Comparison of ENCODE assay signal across 34 cellular contexts in the genomic region with DNA sequence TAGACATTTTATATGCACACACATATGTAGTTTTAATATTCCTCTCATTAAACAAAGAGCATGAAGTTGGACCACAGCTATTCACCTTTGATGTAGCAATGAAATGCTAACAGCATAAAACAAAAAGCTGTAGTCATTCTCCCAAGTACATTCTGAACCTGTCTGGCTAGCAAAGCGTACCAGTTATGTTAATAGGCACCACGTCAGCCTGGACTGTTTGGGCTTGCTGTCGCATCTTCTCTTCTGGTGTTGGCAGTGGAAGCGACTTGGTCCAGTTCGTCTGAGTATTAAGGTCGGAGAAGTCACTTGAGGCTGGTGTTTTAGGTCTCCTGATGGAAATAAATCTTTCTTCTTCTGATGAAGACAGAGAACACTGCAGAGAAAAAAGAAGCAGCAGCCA.
"Had no signal": no experiment of that assay in that cellular context is flagged by ENCODE, and none has a peak within 500 bp of the region (broad histone marks: within the 10 kb centered on the region; RNA-seq: fewer than 3 reads in every experiment).

No MANE protein-coding gene starts in this region.

- H3K4me3 Mint-ChIP-seq: activated CD4-positive, alpha-beta T cell treated with anti-CD3 and anti-CD28 coated beads for 36 hours; activated CD4-positive, alpha-beta T cell treated with anti-CD3 and anti-CD28 coated beads, Interleukin-2, amount 10 ng/mL, durations not matched to agents 7 days and 5 days; activated CD8-positive, alpha-beta T cell treated with anti-CD3 and anti-CD28 coated beads, Interleukin-2, amount 10 ng/mL, durations not matched to agents 7 days and 5 days; activated naive CD4-positive, alpha-beta T cell treated with anti-CD3 and anti-CD28 coated beads, Interleukin-2, amount 50 U/mL, for 24 hours; activated naive CD8-positive, alpha-beta T cell treated with anti-CD3 and anti-CD28 coated beads, Interleukin-2, amount 10 ng/mL, durations not matched to agents 7 days and 5 days; activated T-cell treated with anti-CD3 and anti-CD28 coated beads, Interleukin-2, amount 50 U/mL, for 24 hours; T-helper 1 cell treated with Interleukin-12 subunit alpha and Interleukin-12 subunit beta and Interleukin-4 antibody, amounts not matched to agents 30 μg/mL and 1 μg/mL, for 36 hours; T-helper 2 cell treated with Interferon-gamma antibody and Interleukin-4, amounts not matched to agents 5 μg/mL and 100 μg/mL, for 36 hours; WTC11 had no signal

- H3K36me3 ChIP-seq: ascending aorta, breast epithelium had no signal

- H3K4me1 ChIP-seq: ascending aorta, breast epithelium, SJSA1 had no signal

- H3K27me3 ChIP-seq: ascending aorta, breast epithelium, SJSA1 had no signal

- H3K9me3 Mint-ChIP-seq: activated CD4-positive, alpha-beta T cell treated with anti-CD3 and anti-CD28 coated beads, Interleukin-2, amount 10 ng/mL, durations not matched to agents 7 days and 5 days; activated naive CD4-positive, alpha-beta T cell treated with anti-CD3 and anti-CD28 coated beads, Interleukin-2, amount 50 U/mL, for 24 hours; activated naive CD8-positive, alpha-beta T cell treated with anti-CD3 and anti-CD28 coated beads, Interleukin-2, amount 10 ng/mL, durations not matched to agents 7 days and 5 days; activated T-cell treated with anti-CD3 and anti-CD28 coated beads, Interleukin-2, amount 50 U/mL, for 24 hours; activated T-helper 2 cell treated with anti-CD3 and anti-CD28 coated beads, Interferon-gamma antibody, Interleukin-2, Interleukin-4, amounts not matched to agents 10 μg/mL and 5 μg/mL and 100 μg/mL, durations not matched to agents 14 hours and 24 hours and 36 hours; T-helper 1 cell treated with Interleukin-12 subunit alpha and Interleukin-12 subunit beta and Interleukin-4 antibody, amounts not matched to agents 30 μg/mL and 1 μg/mL, for 36 hours; T-helper 2 cell treated with Interferon-gamma antibody and Interleukin-4, amounts not matched to agents 5 μg/mL and 100 μg/mL, for 36 hours; WTC11 had no signal

- H3K27ac ChIP-seq: ascending aorta, breast epithelium, PC-9, SJSA1 had no signal

- H3K9me3 ChIP-seq: ascending aorta, breast epithelium, SJSA1, SK-N-SH had no signal

- H3K4me3 ChIP-seq: ascending aorta, breast epithelium, PC-9, SJSA1 had no signal

- DNase-seq: activated CD4-positive, alpha-beta T cell treated with anti-CD3 and anti-CD28 coated beads for 36 hours; activated CD4-positive, alpha-beta T cell treated with anti-CD3 and anti-CD28 coated beads, Interleukin-2, amount 10 ng/mL, durations not matched to agents 7 days and 5 days; activated CD4-positive, alpha-beta T cell treated with anti-CD3 and anti-CD28 coated beads, Interleukin-2, amount 50 U/mL, for 48 hours; activated CD8-positive, alpha-beta T cell treated with anti-CD3 and anti-CD28 coated beads, Interleukin-2, amount 10 ng/mL, durations not matched to agents 7 days and 5 days; activated gamma-delta T cell; activated naive CD4-positive, alpha-beta T cell treated with Interleukin-2 at 50 U/mL for 16 hours; activated naive CD8-positive, alpha-beta T cell treated with anti-CD3 and anti-CD28 coated beads, Interleukin-2, amount 10 ng/mL, durations not matched to agents 7 days and 5 days; activated T-cell treated with anti-CD3 and anti-CD28 coated beads, Interleukin-2, amount 50 U/mL, for 24 hours; Kasumi-1; KG1; MM.1S; MV-4-11; NCI-H1092 treated with DMSO at 0.1 percent for 48 hours; NCI-H1417; NCI-H146; NCI-H187; NCI-H2029 treated with DMSO at 0.1 percent for 48 hours; NCI-H2107; NCI-H2171; NCI-H510A; NCI-H526; NCI-H748 treated with DMSO at 0.1 percent for 48 hours; NK-92 treated with Interleukin-12 subunit alpha and Interleukin-12 subunit beta, amount 100 ng/mL, for 24 hours; SHP77 treated with DMSO at 0.1 percent for 48 hours; SK-N-SH had no signal

- H3K27ac Mint-ChIP-seq: activated CD4-positive, alpha-beta T cell treated with anti-CD3 and anti-CD28 coated beads for 36 hours; activated CD4-positive, alpha-beta T cell treated with anti-CD3 and anti-CD28 coated beads, Interleukin-2, amount 10 ng/mL, durations not matched to agents 7 days and 5 days; activated CD8-positive, alpha-beta T cell treated with anti-CD3 and anti-CD28 coated beads, Interleukin-2, amount 10 ng/mL, durations not matched to agents 7 days and 5 days; activated naive CD4-positive, alpha-beta T cell treated with anti-CD3 and anti-CD28 coated beads, Interleukin-2, amount 50 U/mL, for 24 hours; activated naive CD8-positive, alpha-beta T cell treated with anti-CD3 and anti-CD28 coated beads, Interleukin-2, amount 10 ng/mL, durations not matched to agents 7 days and 5 days; activated T-cell treated with anti-CD3 and anti-CD28 coated beads, Interleukin-2, amount 50 U/mL, for 24 hours; activated T-helper 2 cell treated with anti-CD3 and anti-CD28 coated beads, Interferon-gamma antibody, Interleukin-2, Interleukin-4, amounts not matched to agents 10 μg/mL and 5 μg/mL and 100 μg/mL, durations not matched to agents 14 hours and 24 hours and 36 hours; T-helper 1 cell treated with Interleukin-12 subunit alpha and Interleukin-12 subunit beta and Interleukin-4 antibody, amounts not matched to agents 30 μg/mL and 1 μg/mL, for 36 hours; T-helper 2 cell treated with Interferon-gamma antibody and Interleukin-4, amounts not matched to agents 5 μg/mL and 100 μg/mL, for 36 hours; WTC11 had no signal

- H3K4me1 Mint-ChIP-seq: activated CD4-positive, alpha-beta T cell treated with anti-CD3 and anti-CD28 coated beads for 36 hours; activated CD4-positive, alpha-beta T cell treated with anti-CD3 and anti-CD28 coated beads, Interleukin-2, amount 10 ng/mL, durations not matched to agents 7 days and 5 days; activated naive CD4-positive, alpha-beta T cell treated with anti-CD3 and anti-CD28 coated beads, Interleukin-2, amount 50 U/mL, for 24 hours; activated naive CD8-positive, alpha-beta T cell treated with anti-CD3 and anti-CD28 coated beads, Interleukin-2, amount 10 ng/mL, durations not matched to agents 7 days and 5 days; WTC11 had no signal

- H3K36me3 Mint-ChIP-seq: activated naive CD4-positive, alpha-beta T cell treated with anti-CD3 and anti-CD28 coated beads, Interleukin-2, amount 50 U/mL, for 24 hours; activated naive CD8-positive, alpha-beta T cell treated with anti-CD3 and anti-CD28 coated beads, Interleukin-2, amount 10 ng/mL, durations not matched to agents 7 days and 5 days had no signal

- H3K27me3 Mint-ChIP-seq: activated CD4-positive, alpha-beta T cell treated with anti-CD3 and anti-CD28 coated beads for 36 hours; activated naive CD4-positive, alpha-beta T cell treated with anti-CD3 and anti-CD28 coated beads, Interleukin-2, amount 50 U/mL, for 24 hours; activated T-cell treated with anti-CD3 and anti-CD28 coated beads, Interleukin-2, amount 50 U/mL, for 24 hours had no signal
